In genomic region chr19:35724132-35724531, GRCh38 we compare ENCODE assay signal across 3 cellular contexts. TPM values are rescaled to one million over a fixed set of nuclear protein-coding genes. Genes with fewer than 3 reads are reported as not detected.
"Had no signal": no experiment of that assay in that cellular context is flagged by ENCODE, and none has a peak within 500 bp of the region (broad histone marks: within the 10 kb centered on the region; RNA-seq: fewer than 3 reads in every experiment).

No MANE protein-coding gene starts in this region.

RNA-seq across cellular contexts. Expression of gene IGFLR1, which starts 18.1 kb away (rescaled TPM):
- total RNA-seq: ascending aorta had no signal

RNA-seq across cellular contexts. Expression of gene ZBTB32, which starts 19.8 kb away (rescaled TPM):
- total RNA-seq: ascending aorta, bronchial epithelial cell, cardiac muscle cell had no signal

RNA-seq across cellular contexts. Expression of gene U2AF1L4, which starts 21.1 kb away (rescaled TPM):
- total RNA-seq: ascending aorta had no signal
